Comparison of ENCODE assay signal across 1 cellular context in the genomic region with DNA sequence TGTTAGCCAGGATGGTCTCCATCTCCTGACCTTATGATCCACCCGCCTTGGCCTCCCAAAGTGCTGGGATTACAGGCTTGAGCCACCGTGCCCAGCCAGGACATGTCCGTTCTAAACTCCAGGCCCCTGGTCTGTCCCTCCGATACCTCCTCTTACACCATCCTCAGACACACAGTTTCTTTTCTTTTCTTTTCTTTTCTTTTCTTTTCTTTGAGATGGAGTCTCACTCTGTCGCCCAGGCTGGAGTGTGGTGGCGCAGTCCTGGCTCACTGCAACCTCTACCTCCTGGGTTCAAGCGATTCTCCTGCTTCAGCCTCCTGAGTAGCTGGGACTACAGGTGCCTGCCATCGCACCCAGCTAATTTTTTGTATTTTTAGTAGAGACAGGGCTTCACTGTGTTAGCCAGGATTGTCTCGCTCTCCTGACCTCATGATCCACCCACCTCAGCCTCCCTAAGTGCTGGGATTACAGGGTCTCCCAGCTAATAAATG.
TF ChIP-seq lines count a peak whose summit lies in the region.

No MANE protein-coding gene starts in this region.

TF ChIP-seq in K562, 482 proteins besides CTCF, POLR2A, EP300 and RAD21:
- TF ChIP-seq POLR2H (tag; IDR thresholded peaks at IDR 0.05; ENCODE audit: low read depth), result peak; percentile 61
- peak; percentile 52 for TF ChIP-seq NFRKB (IDR thresholded peaks at IDR 0.05; ENCODE audit: low read depth)
